In the genomic region with DNA sequence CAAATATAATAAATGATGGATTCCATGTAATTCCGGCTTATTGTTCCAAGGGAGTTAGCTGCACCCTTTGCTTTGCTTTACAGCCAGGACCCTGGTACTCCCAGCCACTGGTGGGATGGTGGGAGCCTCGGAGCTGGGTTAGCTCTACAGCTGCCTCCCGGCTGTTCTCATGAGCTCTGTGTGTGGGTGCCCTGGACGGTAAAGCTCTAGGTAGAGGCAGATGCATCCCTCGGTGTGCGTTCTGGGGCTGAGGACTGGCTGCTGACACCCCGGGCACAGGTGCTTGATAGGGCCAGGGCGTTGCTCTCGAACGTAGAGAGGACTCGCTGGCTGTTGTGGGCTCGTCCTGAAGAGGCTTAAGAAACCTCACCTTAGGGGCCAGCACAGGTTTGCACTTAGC, we compare ENCODE assay signal across 24 cellular contexts. TPM values are rescaled to one million over a fixed set of nuclear protein-coding genes. Genes with fewer than 3 reads are reported as not detected.
A peak's percentile ranks its signal among the peaks of the same experiment; 100 is the strongest.
DNase-seq lines count a peak whose midpoint lies in the region; ATAC-seq, FAIRE-seq and TF ChIP-seq lines count a peak whose summit lies in the region.
"Had no signal": no experiment of that assay in that cellular context is flagged by ENCODE, and none has a peak within 500 bp of the region (broad histone marks: within the 10 kb centered on the region; RNA-seq: fewer than 3 reads in every experiment).

No MANE protein-coding gene starts in this region.

- no peak overlapping the region for H3K9ac ChIP-seq in kidney (ENCODE audit: low read length in 2 of 2)
- H3K9ac ChIP-seq: BLaER1 treated with 17β-estradiol and CSF1 and Interleukin-3, amounts not matched to agents 10 nM and 100 nM had no signal

- H3K4me1 Mint-ChIP-seq in naive thymus-derived CD8-positive, alpha-beta T cell = peaks cover 0 to 2% (median 0%) of the 10 kb centered on the region in 4 donors
- H3K4me1 Mint-ChIP-seq: CD14-positive monocyte; CD8-positive, alpha-beta memory T cell; GM23338; H9 had no signal

- TF ChIP-seq CTCF in cardiac muscle cell (IDR thresholded peaks at IDR 0.05; ENCODE audit: low read depth, low read length) (no peak), kidney (IDR thresholded peaks at IDR 0.05; ENCODE audit: borderline replicate concordance, extremely low read depth, insufficient read depth) (no peak)

- ATAC-seq in Right ventricle myocardium inferior (no peak), HG03457 (IDR thresholded peaks at IDR 0.05; ENCODE audit: unreplicated experiment) (no peak)
- no peak for ATAC-seq in naive thymus-derived CD8-positive, alpha-beta T cell
- ATAC-seq: A549, GM12878, GM23338, HCT116 had no signal

- no peaks in the 10 kb centered on the region for H3K9me3 Mint-ChIP-seq in naive thymus-derived CD8-positive, alpha-beta T cell
- H3K9me3 Mint-ChIP-seq: CD4-positive, alpha-beta T cell; CD8-positive, alpha-beta memory T cell; GM23338; H9 had no signal

- FAIRE-seq in kidney (lab: Jason Lieb, UNC) = no peak
- FAIRE-seq: A549, GM12878 had no signal

- H3K9me3 ChIP-seq in cardiac muscle cell (ENCODE audit: low read depth) (no peaks in the 10 kb centered on the region), kidney (ENCODE audit: control insufficient read depth in 1 of 2, low read length in 2 of 2) (no peaks in the 10 kb centered on the region)
- H3K9me3 ChIP-seq: A549; BE2C; BLaER1 treated with 17β-estradiol and CSF1 and Interleukin-3, amounts not matched to agents 10 nM and 100 nM had no signal

- intact Hi-C loops in Right ventricle myocardium inferior (cut with DNase I) = no loop called here
- intact Hi-C loops in kidney (cut with DNase I) = no loop called here
- intact Hi-C loops in posterior vena cava (cut with DNase I) = no loop called here

- H3K27me3 Mint-ChIP-seq in naive thymus-derived CD8-positive, alpha-beta T cell = no peaks in the 10 kb centered on the region
- H3K27me3 Mint-ChIP-seq: CD4-positive, alpha-beta T cell; CD8-positive, alpha-beta memory T cell had no signal

- H3K27ac Mint-ChIP-seq in naive thymus-derived CD8-positive, alpha-beta T cell = no peak overlapping the region
- H3K27ac Mint-ChIP-seq: CD4-positive, alpha-beta T cell; GM23338 had no signal

- H3K4me3 ChIP-seq in cardiac muscle cell (no peak overlapping the region), kidney (ENCODE audit: low read length in 2 of 2) (no peak overlapping the region)
- H3K4me3 ChIP-seq: A549; BLaER1 treated with 17β-estradiol and CSF1 and Interleukin-3, amounts not matched to agents 10 nM and 100 nM; GM12878; GM23338 had no signal

- peaks cover 14% of the 10 kb centered on the region for H3K4me1 ChIP-seq in cardiac muscle cell (ENCODE audit: low read depth)
- no peaks in the 10 kb centered on the region for H3K4me1 ChIP-seq in kidney (ENCODE audit: control insufficient read depth in 1 of 2, insufficient read depth in 1 of 2, low read depth in 1 of 2, low read length in 2 of 2)
- H3K4me1 ChIP-seq: BE2C had no signal

- no peak for DNase-seq in cardiac muscle cell (ENCODE audit: low read depth in 1 of 2, low spot score in 1 of 2)
- DNase-seq in Right ventricle myocardium inferior (ENCODE audit: missing footprints) = no peak
- peak; percentile 53 for DNase-seq in kidney
- DNase-seq in posterior vena cava (ENCODE audit: low spot score) = peak; percentile 41
- DNase-seq in naive thymus-derived CD8-positive, alpha-beta T cell = no peak
- no peak for DNase-seq in activated CD4-positive, alpha-beta T cell treated with anti-CD3 and anti-CD28 coated beads for 1 hour
- DNase-seq: 8988T; ACHN; AML-193; BE2C; Calu3; CD4-positive, alpha-beta T cell; CD8-positive, alpha-beta memory T cell; DMS53; EL; GDM1; H9 had no signal

- no peaks in the 10 kb centered on the region for H3K27me3 ChIP-seq in cardiac muscle cell
- H3K27me3 ChIP-seq: BE2C; BLaER1 treated with 17β-estradiol and CSF1 and Interleukin-3, amounts not matched to agents 10 nM and 100 nM had no signal

- peaks cover 6 to 89% (median 49%) of the 10 kb centered on the region in 3 donors for H3K36me3 Mint-ChIP-seq in naive thymus-derived CD8-positive, alpha-beta T cell

- H3K4me3 Mint-ChIP-seq in naive thymus-derived CD8-positive, alpha-beta T cell = no peak overlapping the region
- H3K4me3 Mint-ChIP-seq: CD14-positive monocyte; CD4-positive, alpha-beta T cell; CD8-positive, alpha-beta memory T cell; GM23338; H9 had no signal

- peak overlapping the region; percentile 88 for H3K27ac ChIP-seq in cardiac muscle cell
- no peak overlapping the region for H3K27ac ChIP-seq in kidney (ENCODE audit: low read depth in 2 of 2, low read length in 2 of 2)
- H3K27ac ChIP-seq: BLaER1 treated with 17β-estradiol and CSF1 and Interleukin-3, amounts not matched to agents 10 nM and 100 nM had no signal

- H3K36me3 ChIP-seq in cardiac muscle cell (peaks cover 76% of the 10 kb centered on the region), kidney (ENCODE audit: control insufficient read depth in 1 of 2, insufficient read depth in 2 of 2, low read length in 2 of 2) (peaks cover 7 to 28% of the 10 kb centered on the region in 2 donors)
- H3K36me3 ChIP-seq: BE2C had no signal

- POLR2A ChIA-PET in naive thymus-derived CD8-positive, alpha-beta T cell (lab: Charles Lee) = no interaction called here

RNA-seq across cellular contexts. Expression of a gene that starts 50.1 kb away (rescaled TPM):
- total RNA-seq in cardiac muscle cell = 639 and 805 TPM in 2 replicates
- 677 and 781 TPM in 2 replicates for polyA plus RNA-seq in cardiac muscle cell
- total RNA-seq in Right ventricle myocardium inferior = 181 TPM
- total RNA-seq in kidney = 139 TPM
- polyA plus RNA-seq in kidney (ENCODE audit: insufficient read depth, low read depth, low replicate concordance) = 51.2 TPM
- 100 to 1,000 TPM; 109 to 216 TPM for total RNA-seq in posterior vena cava
- 10 to 100 TPM; 62.3 to 69.5 TPM for total RNA-seq in naive thymus-derived CD8-positive, alpha-beta T cell
- polyA plus RNA-seq in naive thymus-derived CD8-positive, alpha-beta T cell = 10 to 100 TPM; 26.4 to 41.2 (median 35.7) TPM

RNA-seq across cellular contexts. Expression of a gene that starts 55.1 kb away (rescaled TPM):
- total RNA-seq in cardiac muscle cell (54.3 and 59.3 TPM in 2 replicates), Right ventricle myocardium inferior (91.1 TPM), kidney (60.7 TPM), posterior vena cava (100 to 1,000 TPM in 1 of 2 donors, 10 to 100 TPM in 1; 65.9 to 112 TPM)
- polyA plus RNA-seq in cardiac muscle cell (65.0 and 86.8 TPM in 2 replicates), kidney (ENCODE audit: insufficient read depth, low read depth, low replicate concordance) (28.8 TPM)
- 100 to 1,000 TPM; 105 to 114 TPM for total RNA-seq in naive thymus-derived CD8-positive, alpha-beta T cell
- polyA plus RNA-seq in naive thymus-derived CD8-positive, alpha-beta T cell = 10 to 100 TPM; 29.0 to 58.2 (median 37.5) TPM

Comparison
In these comparisons a context has a peak if more than half of its experiments do, and no peak if none do; other contexts are left out.
1. DNase-seq: peak in kidney (single experiment) and posterior vena cava (single experiment); none in cardiac muscle cell (0 of 2), Right ventricle myocardium inferior (single experiment), naive thymus-derived CD8-positive, alpha-beta T cell (0 of 10) and activated CD4-positive, alpha-beta T cell treated with anti-CD3 and anti-CD28 coated beads for 1 hour (single experiment).